15 cellular contexts compared by ENCODE assay signal in the genomic region with DNA sequence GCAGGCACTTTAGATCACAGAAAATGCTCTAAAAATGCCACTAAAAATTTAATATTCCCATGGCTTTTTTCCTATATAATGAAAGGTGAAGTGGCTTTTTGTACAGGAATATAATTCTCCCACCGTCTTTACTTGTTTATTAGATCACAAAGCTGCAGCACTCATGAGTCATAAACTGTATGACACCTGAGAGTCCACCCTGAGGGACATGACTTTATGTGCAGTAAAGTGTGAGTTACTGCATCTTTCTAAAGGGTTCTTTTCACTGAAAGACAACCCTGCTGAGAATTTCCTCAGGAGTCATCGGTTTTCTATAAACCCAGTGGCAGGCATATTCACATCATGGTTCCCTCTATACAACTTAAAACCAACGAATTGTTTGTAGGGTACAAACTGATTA.
DNase-seq lines count a peak whose midpoint lies in the region; ATAC-seq, FAIRE-seq and TF ChIP-seq lines count a peak whose summit lies in the region.
"Had no signal": no experiment of that assay in that cellular context is flagged by ENCODE, and none has a peak within 500 bp of the region (broad histone marks: within the 10 kb centered on the region; RNA-seq: fewer than 3 reads in every experiment).

No MANE protein-coding gene starts in this region.

- peaks cover 23% of the 10 kb centered on the region for H3K4me1 Mint-ChIP-seq in MCF 10A (ENCODE audit: insufficient read depth, unreplicated experiment)
- H3K4me1 Mint-ChIP-seq: activated B cell treated with CpG ODN at 0.5 μM for 24 hours; stimulated activated effector memory CD8-positive, alpha-beta T cell treated with anti-CD3 and anti-CD28 coated beads, Interleukin-12 subunit alpha, Interleukin-12 subunit beta, amount 100 ng/mL, for 72 hours had no signal

- no peaks in the 10 kb centered on the region for H3K9me3 Mint-ChIP-seq in MCF 10A (ENCODE audit: unreplicated experiment)
- H3K9me3 Mint-ChIP-seq: activated B cell treated with CpG ODN at 0.5 μM for 24 hours; dendritic cell treated with granulocyte-macrophage colony-stimulating factor and Interleukin-4, amounts not matched to agents 40 ng/mL and 50 ng/mL, for 4 days had no signal

- CTCF ChIA-PET in MCF 10A (lab: Yijun Ruan, JAX): interaction anchor here (0.8 kb wide), 1 partner anchor 68 kb away, joined by 3 read pairs; no protein-coding TSS in a partner anchor

- H3K27ac ChIP-seq in breast epithelium (no peak overlapping the region), thyroid gland (no peak overlapping the region)
- H3K27ac ChIP-seq: esophagus squamous epithelium, KMS-11 had no signal

- no peak for TF ChIP-seq CTCF in MCF 10A (IDR thresholded peaks at IDR 0.05; ENCODE audit: unreplicated experiment)
- TF ChIP-seq CTCF in breast epithelium (IDR thresholded peaks at IDR 0.05): no peak
- TF ChIP-seq CTCF in fibroblast of mammary gland (conservative IDR thresholded peaks at IDR 0.05; ENCODE audit: control insufficient read depth, insufficient read depth, low read depth, low read length): no peak
- TF ChIP-seq CTCF in thyroid gland (IDR thresholded peaks at IDR 0.05): no peak

- BruUV-seq in MCF 10A (replicated peaks; lab: Mats Ljungman, UMichigan): no TSS peak

- H3K9me3 ChIP-seq in breast epithelium (no peaks in the 10 kb centered on the region), thyroid gland (no peaks in the 10 kb centered on the region)
- H3K9me3 ChIP-seq: esophagus squamous epithelium had no signal

- intact Hi-C loops in MCF 10A (cut with micrococcal nuclease) (no loop called here), breast epithelium (cut with DNase I; ENCODE audit: low total_unique reads) (no loop called here), thyroid gland (cut with DNase I) (no loop called here)

- H3K27me3 Mint-ChIP-seq in MCF 10A (ENCODE audit: insufficient read depth, unreplicated experiment): no peaks in the 10 kb centered on the region
- H3K27me3 Mint-ChIP-seq: activated B cell treated with CpG ODN at 0.5 μM for 24 hours; dendritic cell treated with granulocyte-macrophage colony-stimulating factor and Interleukin-4, amounts not matched to agents 40 ng/mL and 50 ng/mL, for 4 days had no signal

- WGBS in thyroid gland, 2 donors: 62 to 68% methylated on average over 3 of the region's 3 CpGs

- POLR2A ChIA-PET in MCF 10A (lab: Yijun Ruan, JAX): interaction anchor here (1.0 kb wide), 1 partner anchor 38 kb away, joined by 4 read pairs; no protein-coding TSS in a partner anchor

- H3K27me3 ChIP-seq in breast epithelium (no peaks in the 10 kb centered on the region), thyroid gland (no peaks in the 10 kb centered on the region)
- H3K27me3 ChIP-seq: esophagus squamous epithelium had no signal

- FAIRE-seq in GM12892 (lab: Jason Lieb, UNC): no peak

- peaks cover 31% of the 10 kb centered on the region for H3K36me3 Mint-ChIP-seq in MCF 10A (ENCODE audit: insufficient read depth, unreplicated experiment)
- H3K36me3 Mint-ChIP-seq: stimulated activated effector memory CD8-positive, alpha-beta T cell treated with anti-CD3 and anti-CD28 coated beads, Interleukin-12 subunit alpha, Interleukin-12 subunit beta, amount 100 ng/mL, for 72 hours had no signal

- TF ChIP-seq POLR2A in breast epithelium (IDR thresholded peaks at IDR 0.05) (no peak), thyroid gland (IDR thresholded peaks at IDR 0.05) (no peak), GM12892 (IDR thresholded peaks at IDR 0.05; ENCODE audit: low read depth, low read length) (no peak)

- ATAC-seq in GM18867 (IDR thresholded peaks at IDR 0.05; ENCODE audit: unreplicated experiment): no peak
- ATAC-seq: stimulated activated effector memory CD8-positive, alpha-beta T cell treated with anti-CD3 and anti-CD28 coated beads, Interleukin-12 subunit alpha, Interleukin-12 subunit beta, amount 100 ng/mL, for 72 hours had no signal

- no peak overlapping the region for H3K4me3 Mint-ChIP-seq in MCF 10A (ENCODE audit: unreplicated experiment)
- H3K4me3 Mint-ChIP-seq: activated B cell treated with CpG ODN at 0.5 μM for 24 hours; dendritic cell treated with granulocyte-macrophage colony-stimulating factor and Interleukin-4, amounts not matched to agents 40 ng/mL and 50 ng/mL, for 4 days; stimulated activated effector memory CD8-positive, alpha-beta T cell treated with anti-CD3 and anti-CD28 coated beads, Interleukin-12 subunit alpha, Interleukin-12 subunit beta, amount 100 ng/mL, for 72 hours had no signal

- DNase-seq in MCF 10A (ENCODE audit: unreplicated experiment) (peak; percentile 58), breast epithelium (ENCODE audit: low spot score in 2 of 2) (no peak), NCI-H69 (lab: John Stamatoyannopoulos, UW) (peak; percentile 12), fibroblast of mammary gland (ENCODE audit: low read depth) (peak; percentile 36), NCI-H226 (no peak), thyroid gland (no peak), GM12892 (ENCODE audit: insufficient read length) (no peak)
- DNase-seq: activated B cell treated with CpG ODN at 0.5 μM for 24 hours; activated effector memory CD4-positive, alpha-beta T cell treated with anti-CD3 and anti-CD28 coated beads, Interleukin-2, amount 50 U/mL, for 16 hours; esophagus squamous epithelium; NCI-H524 had no signal

- no peaks in the 10 kb centered on the region for H3K36me3 ChIP-seq in breast epithelium
- H3K36me3 ChIP-seq in thyroid gland: peaks cover 0 to 4% of the 10 kb centered on the region in 2 donors

- H3K27ac Mint-ChIP-seq in MCF 10A (ENCODE audit: low read depth, unreplicated experiment): peak overlapping the region; percentile 2
- H3K27ac Mint-ChIP-seq: activated B cell treated with CpG ODN at 0.5 μM for 24 hours; dendritic cell treated with granulocyte-macrophage colony-stimulating factor and Interleukin-4, amounts not matched to agents 40 ng/mL and 50 ng/mL, for 4 days; stimulated activated effector memory CD8-positive, alpha-beta T cell treated with anti-CD3 and anti-CD28 coated beads, Interleukin-12 subunit alpha, Interleukin-12 subunit beta, amount 100 ng/mL, for 72 hours had no signal

- H3K4me3 ChIP-seq in breast epithelium (no peak overlapping the region), fibroblast of mammary gland (ENCODE audit: control insufficient read depth, low read depth, low read length) (no peak overlapping the region), thyroid gland (replicated peaks in 1 of 3) (no peak overlapping the region)
- H3K4me3 ChIP-seq: esophagus squamous epithelium had no signal

- no peaks in the 10 kb centered on the region for H3K4me1 ChIP-seq in breast epithelium
- no peaks in the 10 kb centered on the region for H3K4me1 ChIP-seq in thyroid gland

Comparison
In these comparisons a context has a peak if more than half of its experiments do, and no peak if none do; other contexts are left out.
1. DNase-seq: peak in MCF 10A (single experiment), NCI-H69 (single experiment) and fibroblast of mammary gland (single experiment); none in breast epithelium (0 of 2), NCI-H226 (single experiment), thyroid gland (0 of 2) and GM12892 (single experiment).